In the genomic region with DNA sequence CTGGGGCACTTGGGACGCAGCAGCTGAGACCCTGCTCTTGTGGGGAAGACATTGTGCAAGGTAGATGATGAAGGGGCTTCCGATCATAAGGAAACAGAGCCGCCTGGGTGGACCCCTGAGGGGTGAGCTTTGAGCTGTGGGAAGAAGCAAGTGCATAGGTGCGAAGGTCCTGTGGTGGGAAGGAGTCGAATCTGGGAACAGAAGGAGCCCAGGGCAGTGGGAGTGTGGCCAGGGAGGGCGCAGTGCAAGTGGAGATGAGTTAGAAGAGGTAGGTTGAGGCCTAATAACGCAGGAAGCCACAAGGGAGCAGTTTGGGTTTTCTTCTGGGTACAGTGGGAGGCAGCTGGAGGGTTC, we compare ENCODE assay signal across 1 cellular context.
TF ChIP-seq lines count a peak whose summit lies in the region.

No MANE protein-coding gene starts in this region.

TF ChIP-seq in WTC11, 78 proteins besides CTCF, POLR2A, EP300 and RAD21 (continued from another document):
- TF ChIP-seq, protein P1, sequence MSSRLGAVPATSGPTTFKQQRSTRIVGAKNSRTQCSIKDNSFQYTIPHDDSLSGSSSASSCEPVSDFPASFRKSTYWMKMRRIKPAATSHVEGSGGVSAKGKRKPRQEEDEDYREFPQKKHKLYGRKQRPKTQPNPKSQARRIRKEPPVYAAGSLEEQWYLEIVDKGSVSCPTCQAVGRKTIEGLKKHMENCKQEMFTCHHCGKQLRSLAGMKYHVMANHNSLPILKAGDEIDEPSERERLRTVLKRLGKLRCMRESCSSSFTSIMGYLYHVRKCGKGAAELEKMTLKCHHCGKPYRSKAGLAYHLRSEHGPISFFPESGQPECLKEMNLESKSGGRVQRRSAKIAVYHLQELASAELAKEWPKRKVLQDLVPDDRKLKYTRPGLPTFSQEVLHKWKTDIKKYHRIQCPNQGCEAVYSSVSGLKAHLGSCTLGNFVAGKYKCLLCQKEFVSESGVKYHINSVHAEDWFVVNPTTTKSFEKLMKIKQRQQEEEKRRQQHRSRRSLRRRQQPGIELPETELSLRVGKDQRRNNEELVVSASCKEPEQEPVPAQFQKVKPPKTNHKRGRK (CRISPR knock-in tag; IDR thresholded peaks at IDR 0.05; ENCODE audit: borderline replicate concordance): no peak
- TF ChIP-seq HMGA2 (CRISPR knock-in tag; IDR thresholded peaks at IDR 0.05): no peak
- no peak for TF ChIP-seq ZNF121 (CRISPR knock-in tag; IDR thresholded peaks at IDR 0.05)
- no peak for TF ChIP-seq NR2C2 (CRISPR knock-in tag; IDR thresholded peaks at IDR 0.05)
- TF ChIP-seq TP53 (CRISPR knock-in tag; IDR thresholded peaks at IDR 0.05): no peak
- TF ChIP-seq MYBL2 (CRISPR knock-in tag; IDR thresholded peaks at IDR 0.05): no peak
- TF ChIP-seq, protein P2, sequence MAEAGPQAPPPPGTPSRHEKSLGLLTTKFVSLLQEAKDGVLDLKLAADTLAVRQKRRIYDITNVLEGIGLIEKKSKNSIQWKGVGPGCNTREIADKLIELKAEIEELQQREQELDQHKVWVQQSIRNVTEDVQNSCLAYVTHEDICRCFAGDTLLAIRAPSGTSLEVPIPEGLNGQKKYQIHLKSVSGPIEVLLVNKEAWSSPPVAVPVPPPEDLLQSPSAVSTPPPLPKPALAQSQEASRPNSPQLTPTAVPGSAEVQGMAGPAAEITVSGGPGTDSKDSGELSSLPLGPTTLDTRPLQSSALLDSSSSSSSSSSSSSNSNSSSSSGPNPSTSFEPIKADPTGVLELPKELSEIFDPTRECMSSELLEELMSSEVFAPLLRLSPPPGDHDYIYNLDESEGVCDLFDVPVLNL (CRISPR knock-in tag; IDR thresholded peaks at IDR 0.05; ENCODE audit: borderline replicate concordance, low read depth): no peak
- TF ChIP-seq KAT7 (CRISPR knock-in tag; IDR thresholded peaks at IDR 0.05; ENCODE audit: borderline replicate concordance): no peak
- TF ChIP-seq ZNF317 (CRISPR knock-in tag; IDR thresholded peaks at IDR 0.05; ENCODE audit: borderline replicate concordance, low read depth): no peak
- no peak for TF ChIP-seq CREM (CRISPR knock-in tag; IDR thresholded peaks at IDR 0.05)
- TF ChIP-seq TEAD4 (CRISPR knock-in tag; IDR thresholded peaks at IDR 0.05): no peak
- no peak for TF ChIP-seq NFE2L1 (CRISPR knock-in tag; IDR thresholded peaks at IDR 0.05)
TF ChIP-seq in WTC11: peak in this region for 0.
